Comparison of ENCODE assay signal across 25 cellular contexts in genomic region chr4:137156807-137157206, GRCh38.
"Had no signal": no experiment of that assay in that cellular context is flagged by ENCODE, and none has a peak within 500 bp of the region (broad histone marks: within the 10 kb centered on the region; RNA-seq: fewer than 3 reads in every experiment).

No MANE protein-coding gene starts in this region.

- H3K9me3 ChIP-seq: esophagus squamous epithelium, heart left ventricle, right atrium auricular region, suprapubic skin, tibial artery, upper lobe of right lung had no signal

- H3K36me3 Mint-ChIP-seq: activated naive CD4-positive, alpha-beta T cell treated with anti-CD3 and anti-CD28 coated beads, Interleukin-2, amount 50 U/mL, for 24 hours; naive thymus-derived CD8-positive, alpha-beta T cell; stimulated activated naive B cell treated with anti-CD40 and anti-IgM and Interleukin-4, amounts not matched to agents 10 μg/mL and 1 μg/mL and 100 μg/mL, for 72 hours had no signal

- H3K4me2 ChIP-seq: smooth muscle cell had no signal

- H3K4me1 ChIP-seq: esophagus squamous epithelium, foreskin keratinocyte, heart left ventricle, right atrium auricular region, suprapubic skin, tibial artery, upper lobe of right lung had no signal

- H3K27me3 ChIP-seq: esophagus squamous epithelium, foreskin keratinocyte, heart left ventricle, right atrium auricular region, suprapubic skin, tibial artery, upper lobe of right lung had no signal

- H3K4me3 Mint-ChIP-seq: activated CD4-positive, alpha-beta T cell treated with anti-CD3 and anti-CD28 coated beads, Interleukin-2, amount 10 ng/mL, durations not matched to agents 7 days and 5 days; activated CD8-positive, alpha-beta T cell treated with anti-CD3 and anti-CD28 coated beads for 36 hours; activated naive CD4-positive, alpha-beta T cell treated with anti-CD3 and anti-CD28 coated beads, Interleukin-2, amount 50 U/mL, for 24 hours; activated naive CD8-positive, alpha-beta T cell treated with anti-CD3 and anti-CD28 coated beads, Interleukin-2, amount 50 U/mL, for 24 hours; central memory CD8-positive, alpha-beta T cell; naive thymus-derived CD8-positive, alpha-beta T cell; neural crest cell; stimulated activated naive B cell treated with anti-CD40 and anti-IgM and Interleukin-4, amounts not matched to agents 10 μg/mL and 1 μg/mL and 100 μg/mL, for 72 hours had no signal

- H3K4me3 ChIP-seq: esophagus squamous epithelium, heart left ventricle, right atrium auricular region, smooth muscle cell, suprapubic skin, tibial artery, upper lobe of right lung had no signal

- ATAC-seq: activated CD8-positive, alpha-beta T cell treated with anti-CD3 and anti-CD28 coated beads for 36 hours; activated naive CD8-positive, alpha-beta T cell treated with anti-CD3 and anti-CD28 coated beads, Interleukin-2, amount 50 U/mL, for 24 hours; heart left ventricle; naive thymus-derived CD8-positive, alpha-beta T cell; stimulated activated naive B cell treated with anti-CD40 and anti-IgM and Interleukin-4, amounts not matched to agents 10 μg/mL and 1 μg/mL and 100 μg/mL, for 72 hours; upper lobe of right lung had no signal

- DNase-seq: activated CD4-positive, alpha-beta T cell treated with anti-CD3 and anti-CD28 coated beads, Interleukin-2, amount 10 ng/mL, durations not matched to agents 7 days and 5 days; activated CD4-positive, CD25-positive, alpha-beta regulatory T cell treated with anti-CD3 and anti-CD28 coated beads, Interleukin-2, amount 50 U/mL, for 72 hours; activated CD8-positive, alpha-beta T cell treated with anti-CD3 and anti-CD28 coated beads for 36 hours; activated naive CD8-positive, alpha-beta T cell treated with anti-CD3 and anti-CD28 coated beads, Interleukin-2, amount 50 U/mL, for 24 hours; activated T-cell treated with anti-CD3 and anti-CD28 coated beads, Interleukin-2, amount 50 U/mL, for 48 hours; effector CD8-positive, alpha-beta T cell; esophagus squamous epithelium; heart left ventricle; hypothalamus; naive thymus-derived CD8-positive, alpha-beta T cell; nucleus accumbens; stimulated activated CD4-positive, alpha-beta T cell treated with anti-CD3 and anti-CD28 coated beads, Interleukin-1b, Interleukin-23, amount 100 ng/mL, for 48 hours; stimulated activated naive B cell treated with anti-CD40 and anti-IgM and Interleukin-4, amounts not matched to agents 10 μg/mL and 1 μg/mL and 100 μg/mL, for 72 hours; T-helper 2 cell; tibial artery; upper lobe of right lung had no signal

- H3K36me3 ChIP-seq: esophagus squamous epithelium, heart left ventricle, right atrium auricular region, suprapubic skin, tibial artery, upper lobe of right lung had no signal

- H3K27ac ChIP-seq: epithelial cell of prostate, esophagus squamous epithelium, foreskin keratinocyte, heart left ventricle, right atrium auricular region, suprapubic skin, tibial artery, upper lobe of right lung had no signal

- H3K27me3 Mint-ChIP-seq: activated CD4-positive, alpha-beta T cell treated with anti-CD3 and anti-CD28 coated beads, Interleukin-2, amount 10 ng/mL, durations not matched to agents 7 days and 5 days; activated CD8-positive, alpha-beta T cell treated with anti-CD3 and anti-CD28 coated beads for 36 hours; activated naive CD4-positive, alpha-beta T cell treated with anti-CD3 and anti-CD28 coated beads, Interleukin-2, amount 50 U/mL, for 24 hours; activated naive CD8-positive, alpha-beta T cell treated with anti-CD3 and anti-CD28 coated beads, Interleukin-2, amount 50 U/mL, for 24 hours; central memory CD8-positive, alpha-beta T cell; naive thymus-derived CD8-positive, alpha-beta T cell; stimulated activated naive B cell treated with anti-CD40 and anti-IgM and Interleukin-4, amounts not matched to agents 10 μg/mL and 1 μg/mL and 100 μg/mL, for 72 hours had no signal

- H3K27ac Mint-ChIP-seq: activated CD4-positive, alpha-beta T cell treated with anti-CD3 and anti-CD28 coated beads, Interleukin-2, amount 10 ng/mL, durations not matched to agents 7 days and 5 days; activated CD8-positive, alpha-beta T cell treated with anti-CD3 and anti-CD28 coated beads for 36 hours; activated naive CD4-positive, alpha-beta T cell treated with anti-CD3 and anti-CD28 coated beads, Interleukin-2, amount 50 U/mL, for 24 hours; activated naive CD8-positive, alpha-beta T cell treated with anti-CD3 and anti-CD28 coated beads, Interleukin-2, amount 50 U/mL, for 24 hours; activated T-helper 2 cell treated with anti-CD3 and anti-CD28 coated beads, Interferon-gamma antibody, Interleukin-2, Interleukin-4, amounts not matched to agents 10 μg/mL and 5 μg/mL and 100 μg/mL, durations not matched to agents 14 hours and 24 hours and 36 hours; naive thymus-derived CD8-positive, alpha-beta T cell; stimulated activated naive B cell treated with anti-CD40 and anti-IgM and Interleukin-4, amounts not matched to agents 10 μg/mL and 1 μg/mL and 100 μg/mL, for 72 hours had no signal

- H3K9me3 Mint-ChIP-seq: activated CD4-positive, alpha-beta T cell treated with anti-CD3 and anti-CD28 coated beads, Interleukin-2, amount 10 ng/mL, durations not matched to agents 7 days and 5 days; activated CD8-positive, alpha-beta T cell treated with anti-CD3 and anti-CD28 coated beads for 36 hours; activated naive CD8-positive, alpha-beta T cell treated with anti-CD3 and anti-CD28 coated beads, Interleukin-2, amount 50 U/mL, for 24 hours; activated T-helper 2 cell treated with anti-CD3 and anti-CD28 coated beads, Interferon-gamma antibody, Interleukin-2, Interleukin-4, amounts not matched to agents 10 μg/mL and 5 μg/mL and 100 μg/mL, durations not matched to agents 14 hours and 24 hours and 36 hours; neural crest cell had no signal

- H3K4me1 Mint-ChIP-seq: activated CD4-positive, alpha-beta T cell treated with anti-CD3 and anti-CD28 coated beads, Interleukin-2, amount 10 ng/mL, durations not matched to agents 7 days and 5 days; activated naive CD4-positive, alpha-beta T cell treated with anti-CD3 and anti-CD28 coated beads, Interleukin-2, amount 50 U/mL, for 24 hours; activated naive CD8-positive, alpha-beta T cell treated with anti-CD3 and anti-CD28 coated beads, Interleukin-2, amount 50 U/mL, for 24 hours; central memory CD8-positive, alpha-beta T cell; naive thymus-derived CD8-positive, alpha-beta T cell; neural crest cell; stimulated activated naive B cell treated with anti-CD40 and anti-IgM and Interleukin-4, amounts not matched to agents 10 μg/mL and 1 μg/mL and 100 μg/mL, for 72 hours had no signal
